In the genomic region with DNA sequence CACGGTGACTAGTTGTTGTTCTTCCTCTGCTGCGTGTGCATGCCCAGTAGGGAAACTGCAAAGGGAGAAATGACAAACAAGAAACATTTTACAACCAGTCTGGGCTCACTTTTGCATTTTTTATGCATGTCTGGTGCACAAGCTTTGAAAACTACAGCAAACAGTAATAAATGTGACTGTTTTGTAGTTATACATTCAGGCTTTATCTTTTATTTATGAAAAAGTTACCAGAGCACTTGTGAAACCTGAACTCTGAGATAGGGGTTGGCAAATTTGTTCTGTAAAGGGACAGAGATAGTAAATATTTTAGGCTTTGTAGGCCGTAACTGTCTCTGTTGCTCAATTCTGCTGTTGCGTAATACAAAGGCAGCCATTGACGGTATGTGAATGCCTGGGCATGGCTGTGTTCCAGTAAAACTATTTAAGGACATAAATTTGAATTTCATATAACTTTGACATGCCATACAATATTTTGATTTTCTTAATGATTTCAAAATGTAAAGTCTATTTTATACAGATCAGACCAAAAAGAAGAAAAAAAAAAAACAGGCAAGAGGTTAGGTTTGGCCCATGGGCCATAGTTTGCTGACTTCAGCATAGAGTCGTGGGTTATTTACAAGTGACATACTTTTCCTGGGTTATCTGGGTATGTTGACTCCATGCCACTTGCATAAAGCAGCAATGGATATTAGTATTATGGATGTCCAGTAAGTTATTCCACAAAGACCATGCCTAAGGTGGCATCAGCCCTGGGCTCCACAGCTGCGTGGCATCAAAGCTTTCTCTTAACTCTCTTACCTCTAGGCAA, we compare ENCODE assay signal across 9 cellular contexts. TPM values are rescaled to one million over a fixed set of nuclear protein-coding genes. Genes with fewer than 3 reads are reported as not detected.
A peak's percentile ranks its signal among the peaks of the same experiment; 100 is the strongest.
DNase-seq lines count a peak whose midpoint lies in the region; ATAC-seq and TF ChIP-seq lines count a peak whose summit lies in the region.
"Had no signal": no experiment of that assay in that cellular context is flagged by ENCODE, and none has a peak within 500 bp of the region (broad histone marks: within the 10 kb centered on the region; RNA-seq: fewer than 3 reads in every experiment).

No MANE protein-coding gene starts in this region.

- peaks cover 57% of the 10 kb centered on the region for H3K4me1 ChIP-seq in A673 (ENCODE audit: insufficient read depth, low read length, poor library complexity, severe bottlenecking)
- H3K4me1 ChIP-seq in muscle layer of colon (ENCODE audit: insufficient read depth, low read length) = peaks cover 55% of the 10 kb centered on the region

- in situ Hi-C loops in ACHN (cut with HindIII; ENCODE audit: low pct_ligation_motif_present, low pct_unique_long_range_greater_than_20kb, low sequenced_read_pairs) = no loop called here

- no TSS peak for BruUV-seq in A673 (replicated peaks; lab: Mats Ljungman, UMichigan)

- H3K4me3 ChIP-seq in A673 (ENCODE audit: low read depth, low read length, poor library complexity, severe bottlenecking) (no peak overlapping the region), muscle layer of colon (ENCODE audit: low read depth in 1 of 2, low read length in 2 of 2) (no peak overlapping the region)

- H3K9me3 ChIP-seq in A673 (ENCODE audit: low read depth, low read length, poor library complexity, severe bottlenecking) (no peaks in the 10 kb centered on the region), muscle layer of colon (ENCODE audit: low read length) (no peaks in the 10 kb centered on the region)

- POLR2A ChIA-PET in A673 (lab: Charles Lee; ENCODE audit: low non-redundant PET) = interaction anchor here (0.6 kb wide), 1 partner anchor 987 kb away, joined by 3 read pairs; no protein-coding TSS in a partner anchor

- H3K27ac ChIP-seq in A673 (ENCODE audit: low read depth, low read length, poor library complexity, severe bottlenecking) (peak overlapping the region; percentile 71), cingulate gyrus (ENCODE audit: low read depth, low read length) (peak overlapping the region; percentile 91), muscle layer of colon (ENCODE audit: low read depth, low read length) (peak overlapping the region; percentile 41)

- TF ChIP-seq CTCF in A673 (conservative IDR thresholded peaks at IDR 0.05; ENCODE audit: low read depth, low read length) = no peak

- ATAC-seq in GM21576 (IDR thresholded peaks at IDR 0.05; ENCODE audit: unreplicated experiment) = no peak
- no peak for ATAC-seq in GM18511 (IDR thresholded peaks at IDR 0.05; ENCODE audit: unreplicated experiment)
- no peak for ATAC-seq in GM18870 (IDR thresholded peaks at IDR 0.05; ENCODE audit: unreplicated experiment)

- DNase-seq in A673 (ENCODE audit: low spot score) (peak; percentile 80), Kasumi-1 (lab: John Stamatoyannopoulos, UW) (peak; percentile 28 to 45), ACHN (no peak)
- DNase-seq: CD8-positive, alpha-beta memory T cell had no signal

- H3K27me3 ChIP-seq in A673 (replicated peaks; ENCODE audit: insufficient read depth, low read depth, low read length, poor library complexity) (no peaks in the 10 kb centered on the region), muscle layer of colon (ENCODE audit: control insufficient read depth in 1 of 2, insufficient read depth in 2 of 2, low read length in 2 of 2) (no peaks in the 10 kb centered on the region)

- H3K9ac ChIP-seq in muscle layer of colon (ENCODE audit: low read length) = no peak overlapping the region

- H3K36me3 ChIP-seq in A673 (ENCODE audit: insufficient read depth, low read length, poor library complexity, severe bottlenecking) (peaks cover 11% of the 10 kb centered on the region), muscle layer of colon (ENCODE audit: insufficient read depth, low read length) (peaks cover 19% of the 10 kb centered on the region)

- CTCF ChIA-PET in A673 (lab: Charles Lee) = no interaction called here

- intact Hi-C loops in A673 (cut with micrococcal nuclease; ENCODE audit: unreplicated experiment) = no loop called here

RNA-seq across cellular contexts. Expression of a gene that starts 53.6 kb away (rescaled TPM):
- 1.7 and 1.9 TPM in 2 replicates for total RNA-seq in A673 (2021)

Comparison
In these comparisons a context has a peak if more than half of its experiments do, and no peak if none do; other contexts are left out.
1. H3K27ac ChIP-seq: peak in every context shown above with its lines; median percentile 91 in cingulate gyrus; 71 in A673; 41 in muscle layer of colon.